In genomic region chr22:20904980-20905355, GRCh38 we compare ENCODE assay signal across 1 cellular context.
TF ChIP-seq lines count a peak whose summit lies in the region.

No MANE protein-coding gene starts in this region.

TF ChIP-seq in A549, 52 proteins besides CTCF, POLR2A, EP300 and RAD21 (continued from another document):
- TF ChIP-seq HMGXB4 (CRISPR knock-in tag; IDR thresholded peaks at IDR 0.05; ENCODE audit: borderline replicate concordance): no peak
